ENCODE assay signal across 2 cellular contexts in genomic region chr4:10083861-10084641, GRCh38.
TF ChIP-seq lines count a peak whose summit lies in the region.

No MANE protein-coding gene starts in this region.

TF ChIP-seq in K562, 482 proteins besides CTCF, POLR2A, EP300 and RAD21:
- TF ChIP-seq KHSRP (IDR thresholded peaks at IDR 0.05) (no peak), U2AF1 (optimal IDR thresholded peaks at IDR 0.05; ENCODE audit: low read depth, low read length) (no peak), POLR2AphosphoS5 (IDR thresholded peaks at IDR 0.05; ENCODE audit: control insufficient read depth, insufficient read depth, low read depth, low read length) (0 out of 2 replicates have a peak, but pooled peaks have one; percentile 2)

TF ChIP-seq in HepG2, 621 proteins besides CTCF, POLR2A, EP300 and RAD21:
- TF ChIP-seq ZBTB49 (CRISPR knock-in tag; IDR thresholded peaks at IDR 0.05; ENCODE audit: borderline replicate concordance) (no peak), AGO2 (optimal IDR thresholded peaks at IDR 0.05; ENCODE audit: low read depth, low read length) (peak; percentile 38), REL (CRISPR knock-in tag; conservative IDR thresholded peaks at IDR 0.05) (no peak), KLF15 (CRISPR knock-in tag; IDR thresholded peaks at IDR 0.05; ENCODE audit: borderline replicate concordance) (no peak), ZNF34 (CRISPR knock-in tag; IDR thresholded peaks at IDR 0.05; ENCODE audit: borderline replicate concordance) (no peak)
- TF ChIP-seq, protein P1, sequence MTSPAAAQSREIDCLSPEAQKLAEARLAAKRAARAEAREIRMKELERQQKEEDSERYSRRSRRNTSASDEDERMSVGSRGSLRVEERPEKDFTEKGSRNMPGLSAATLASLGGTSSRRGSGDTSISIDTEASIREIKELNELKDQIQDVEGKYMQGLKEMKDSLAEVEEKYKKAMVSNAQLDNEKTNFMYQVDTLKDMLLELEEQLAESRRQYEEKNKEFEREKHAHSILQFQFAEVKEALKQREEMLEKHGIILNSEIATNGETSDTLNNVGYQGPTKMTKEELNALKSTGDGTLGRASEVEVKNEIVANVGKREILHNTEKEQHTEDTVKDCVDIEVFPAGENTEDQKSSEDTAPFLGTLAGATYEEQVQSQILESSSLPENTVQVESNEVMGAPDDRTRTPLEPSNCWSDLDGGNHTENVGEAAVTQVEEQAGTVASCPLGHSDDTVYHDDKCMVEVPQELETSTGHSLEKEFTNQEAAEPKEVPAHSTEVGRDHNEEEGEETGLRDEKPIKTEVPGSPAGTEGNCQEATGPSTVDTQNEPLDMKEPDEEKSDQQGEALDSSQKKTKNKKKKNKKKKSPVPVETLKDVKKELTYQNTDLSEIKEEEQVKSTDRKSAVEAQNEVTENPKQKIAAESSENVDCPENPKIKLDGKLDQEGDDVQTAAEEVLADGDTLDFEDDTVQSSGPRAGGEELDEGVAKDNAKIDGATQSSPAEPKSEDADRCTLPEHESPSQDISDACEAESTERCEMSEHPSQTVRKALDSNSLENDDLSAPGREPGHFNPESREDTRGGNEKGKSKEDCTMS (CRISPR knock-in tag; conservative IDR thresholded peaks at IDR 0.05) = no peak
- TF ChIP-seq, protein P2, sequence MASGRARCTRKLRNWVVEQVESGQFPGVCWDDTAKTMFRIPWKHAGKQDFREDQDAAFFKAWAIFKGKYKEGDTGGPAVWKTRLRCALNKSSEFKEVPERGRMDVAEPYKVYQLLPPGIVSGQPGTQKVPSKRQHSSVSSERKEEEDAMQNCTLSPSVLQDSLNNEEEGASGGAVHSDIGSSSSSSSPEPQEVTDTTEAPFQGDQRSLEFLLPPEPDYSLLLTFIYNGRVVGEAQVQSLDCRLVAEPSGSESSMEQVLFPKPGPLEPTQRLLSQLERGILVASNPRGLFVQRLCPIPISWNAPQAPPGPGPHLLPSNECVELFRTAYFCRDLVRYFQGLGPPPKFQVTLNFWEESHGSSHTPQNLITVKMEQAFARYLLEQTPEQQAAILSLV (CRISPR knock-in tag; IDR thresholded peaks at IDR 0.05; ENCODE audit: borderline replicate concordance) = no peak
- TF ChIP-seq, protein P3, sequence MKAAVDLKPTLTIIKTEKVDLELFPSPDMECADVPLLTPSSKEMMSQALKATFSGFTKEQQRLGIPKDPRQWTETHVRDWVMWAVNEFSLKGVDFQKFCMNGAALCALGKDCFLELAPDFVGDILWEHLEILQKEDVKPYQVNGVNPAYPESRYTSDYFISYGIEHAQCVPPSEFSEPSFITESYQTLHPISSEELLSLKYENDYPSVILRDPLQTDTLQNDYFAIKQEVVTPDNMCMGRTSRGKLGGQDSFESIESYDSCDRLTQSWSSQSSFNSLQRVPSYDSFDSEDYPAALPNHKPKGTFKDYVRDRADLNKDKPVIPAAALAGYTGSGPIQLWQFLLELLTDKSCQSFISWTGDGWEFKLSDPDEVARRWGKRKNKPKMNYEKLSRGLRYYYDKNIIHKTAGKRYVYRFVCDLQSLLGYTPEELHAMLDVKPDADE (CRISPR knock-in tag; IDR thresholded peaks at IDR 0.05) = no peak
